In the genomic region with DNA sequence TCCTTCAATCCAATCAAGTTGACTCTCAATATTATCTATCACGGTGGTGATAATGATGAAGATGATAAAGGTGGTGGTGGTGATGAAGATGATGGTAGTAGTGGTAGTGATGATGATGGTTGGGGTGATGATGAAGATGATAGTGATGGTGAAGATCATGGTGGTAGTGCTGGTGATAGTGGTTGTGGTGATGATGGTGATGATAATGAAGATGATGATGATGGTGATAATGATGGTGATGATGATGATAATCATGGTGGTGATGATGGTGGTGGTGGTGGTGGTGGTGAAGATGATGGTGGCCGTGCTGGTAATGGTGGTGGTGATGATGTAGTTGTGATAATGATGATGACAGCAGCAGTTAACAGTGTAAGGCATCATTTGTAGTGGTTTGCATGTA, we compare ENCODE assay signal across 6 cellular contexts. TPM values are rescaled to one million over a fixed set of nuclear protein-coding genes. Genes with fewer than 3 reads are reported as not detected.
"Had no signal": no experiment of that assay in that cellular context is flagged by ENCODE, and none has a peak within 500 bp of the region (broad histone marks: within the 10 kb centered on the region; RNA-seq: fewer than 3 reads in every experiment).

No MANE protein-coding gene starts in this region.

- H3K4me1 ChIP-seq: HAP-1 had no signal

- FAIRE-seq: K562 had no signal

- H3K4me3 ChIP-seq: GM23338, HAP-1, K562 had no signal

- DNase-seq: H7, IMR-90, KG1 had no signal

- H3K36me3 ChIP-seq: HAP-1 had no signal

- H3K9me3 ChIP-seq: HAP-1 had no signal

RNA-seq across cellular contexts. Expression of a gene that starts 29.8 kb away (rescaled TPM):
- polyA plus RNA-seq: K562 had no signal
